8 cellular contexts compared by ENCODE assay signal in the genomic region with DNA sequence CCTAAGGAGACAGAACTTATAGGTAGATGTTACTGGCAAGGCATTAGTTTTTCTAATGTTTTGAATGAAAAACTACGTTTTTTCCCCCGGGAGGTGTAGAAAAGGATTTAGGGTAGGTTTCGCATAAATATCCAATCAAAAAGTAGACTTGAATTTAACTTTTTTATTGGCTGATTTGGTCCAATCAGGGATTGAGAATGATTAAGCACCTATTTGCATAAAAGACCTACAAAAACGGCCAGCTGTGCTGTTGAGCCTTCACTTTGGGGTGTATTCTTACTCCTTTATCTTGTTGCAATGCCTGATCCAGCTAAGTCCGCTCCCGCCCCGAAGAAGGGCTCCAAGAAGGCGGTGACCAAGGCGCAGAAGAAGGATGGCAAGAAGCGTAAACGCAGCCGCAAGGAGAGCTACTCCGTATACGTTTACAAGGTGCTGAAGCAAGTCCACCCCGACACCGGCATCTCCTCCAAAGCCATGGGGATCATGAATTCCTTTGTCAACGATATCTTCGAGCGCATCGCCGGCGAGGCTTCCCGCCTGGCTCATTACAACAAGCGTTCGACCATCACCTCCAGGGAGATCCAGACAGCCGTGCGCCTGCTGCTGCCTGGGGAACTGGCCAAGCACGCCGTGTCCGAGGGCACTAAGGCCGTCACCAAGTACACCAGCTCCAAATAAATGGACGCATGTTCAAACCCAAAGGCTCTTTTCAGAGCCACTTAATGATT.
DNase-seq lines count a peak whose midpoint lies in the region; ATAC-seq and TF ChIP-seq lines count a peak whose summit lies in the region.

No MANE protein-coding gene starts in this region.

- no peak for TF ChIP-seq CTCF in glutamatergic neuron (IDR thresholded peaks at IDR 0.05; ENCODE audit: partially characterized antibody, unreplicated experiment)
- no peak for TF ChIP-seq CTCF in parathyroid adenoma (IDR thresholded peaks at IDR 0.05)
- TF ChIP-seq CTCF in PC-9 (conservative IDR thresholded peaks at IDR 0.05), result no peak

- H3K9me2 ChIP-seq in PC-9 (ENCODE audit: insufficient read depth), result no peaks in the 10 kb centered on the region

- peak overlapping the region; percentile 65 to 95 (median 88) for H3K27ac Mint-ChIP-seq in IgD-negative memory B cell
- peak overlapping the region; percentile 96 to 97 for H3K27ac Mint-ChIP-seq in activated naive CD4-positive, alpha-beta T cell treated with anti-CD3 and anti-CD28 coated beads, Interleukin-2, amount 50 U/mL, for 72 hours
- peak overlapping the region; percentile 98 for H3K27ac Mint-ChIP-seq in glutamatergic neuron (ENCODE audit: unreplicated experiment)

- H3K36me3 Mint-ChIP-seq in IgD-negative memory B cell (peaks cover 2% of the 10 kb centered on the region), glutamatergic neuron (ENCODE audit: unreplicated experiment) (no peaks in the 10 kb centered on the region)
- peaks cover 22 to 28% of the 10 kb centered on the region in 2 donors for H3K36me3 Mint-ChIP-seq in activated naive CD4-positive, alpha-beta T cell treated with anti-CD3 and anti-CD28 coated beads, Interleukin-2, amount 50 U/mL, for 72 hours

- no peaks in the 10 kb centered on the region for H3F3A ChIP-seq in PC-9 (ENCODE audit: insufficient read depth, low read depth)

- CTCF ChIA-PET in PC-9 (lab: Charles Lee), result no interaction called here

- DNase-seq in CMK (ENCODE audit: low read depth) (peak; percentile 68), SHP77 treated with DMSO at 0.1 percent for 48 hours (lab: John Stamatoyannopoulos, UW) (peak; percentile 95), glutamatergic neuron (peak; percentile 77), PC-9 (no peak)
- peak; percentile 70 to 81 for DNase-seq in activated naive CD4-positive, alpha-beta T cell treated with anti-CD3 and anti-CD28 coated beads, Interleukin-2, amount 50 U/mL, for 72 hours (ENCODE audit: low spot score in 2 of 2)

- ATAC-seq in GM21381 (IDR thresholded peaks at IDR 0.05; ENCODE audit: unreplicated experiment), result peak; percentile 37
- ATAC-seq in activated naive CD4-positive, alpha-beta T cell treated with anti-CD3 and anti-CD28 coated beads, Interleukin-2, amount 50 U/mL, for 72 hours, result peak; percentile 54 to 66

- no peaks in the 10 kb centered on the region for H4K20me1 ChIP-seq in PC-9 (ENCODE audit: insufficient read depth)

- H3K4me3 Mint-ChIP-seq in IgD-negative memory B cell, result peak overlapping the region; percentile 92 to 99 (median 96)
- peak overlapping the region; percentile 99 for H3K4me3 Mint-ChIP-seq in glutamatergic neuron (ENCODE audit: unreplicated experiment)

- H3K4me3 ChIP-seq in parathyroid adenoma (ENCODE audit: low read depth, low read length), result peak overlapping the region; percentile 81
- no peak overlapping the region for H3K4me3 ChIP-seq in PC-9

- intact Hi-C loops in PC-9 (cut with micrococcal nuclease; ENCODE audit: unreplicated experiment), result no loop called here

- H3K9me3 Mint-ChIP-seq in IgD-negative memory B cell (no peaks in the 10 kb centered on the region), glutamatergic neuron (ENCODE audit: unreplicated experiment) (peaks cover 8% of the 10 kb centered on the region)
- no peaks in the 10 kb centered on the region for H3K9me3 Mint-ChIP-seq in activated naive CD4-positive, alpha-beta T cell treated with anti-CD3 and anti-CD28 coated beads, Interleukin-2, amount 50 U/mL, for 72 hours

- POLR2A ChIA-PET in PC-9 (lab: Charles Lee; ENCODE audit: unreplicated experiment), result interaction anchor here (0.5 kb wide), 1 partner anchor 35 kb away, joined by 4 read pairs; a partner anchor contains a TSS

- H3K9me3 ChIP-seq in parathyroid adenoma (ENCODE audit: control insufficient read depth, low read length) (no peaks in the 10 kb centered on the region), PC-9 (ENCODE audit: insufficient read depth, low read depth) (no peaks in the 10 kb centered on the region)

- H3K4me1 Mint-ChIP-seq in IgD-negative memory B cell (peaks cover 17 to 40% (median 26%) of the 10 kb centered on the region in 3 donors), glutamatergic neuron (ENCODE audit: low read depth, unreplicated experiment) (peaks cover 11% of the 10 kb centered on the region)

- H3K9ac ChIP-seq in parathyroid adenoma, result no peak overlapping the region

- BruUV-seq in PC-9 (replicated peaks; lab: Mats Ljungman, UMichigan), result no TSS peak

- H3K27me3 Mint-ChIP-seq in IgD-negative memory B cell (no peaks in the 10 kb centered on the region), glutamatergic neuron (ENCODE audit: unreplicated experiment) (peaks cover 8% of the 10 kb centered on the region)

- no peaks in the 10 kb centered on the region for H3K36me3 ChIP-seq in parathyroid adenoma (ENCODE audit: control insufficient read depth, insufficient read depth, low read length)
- H3K36me3 ChIP-seq in PC-9 (ENCODE audit: low read depth), result no peaks in the 10 kb centered on the region

- H3K27me3 ChIP-seq in parathyroid adenoma (ENCODE audit: control insufficient read depth, insufficient read depth, low read length) (no peaks in the 10 kb centered on the region), PC-9 (ENCODE audit: insufficient read depth, low read depth) (no peaks in the 10 kb centered on the region)

- H3K27ac ChIP-seq in parathyroid adenoma (no peak overlapping the region), PC-9 (no peak overlapping the region)

- H2AFZ ChIP-seq in parathyroid adenoma (no peak overlapping the region), PC-9 (no peak overlapping the region)

- H3K4me2 ChIP-seq in parathyroid adenoma (ENCODE audit: low read length) (peak overlapping the region; percentile 99), PC-9 (no peak overlapping the region)

- H3K79me2 ChIP-seq in parathyroid adenoma (no peaks in the 10 kb centered on the region), PC-9 (ENCODE audit: low read depth) (no peaks in the 10 kb centered on the region)

- H3K4me1 ChIP-seq in parathyroid adenoma (no peaks in the 10 kb centered on the region), PC-9 (replicated peaks; ENCODE audit: insufficient read depth) (no peaks in the 10 kb centered on the region)

Comparison
In these comparisons a context has a peak if more than half of its experiments do, and no peak if none do; other contexts are left out.
1. DNase-seq: peak in CMK (single experiment), SHP77 treated with DMSO at 0.1 percent for 48 hours (single experiment), activated naive CD4-positive, alpha-beta T cell treated with anti-CD3 and anti-CD28 coated beads, Interleukin-2, amount 50 U/mL, for 72 hours (2 of 2) and glutamatergic neuron (single experiment); none in PC-9 (0 of 2).
2. Peak in every context shown above with its lines, with median percentiles within 50 percentile points of each other: H3K27ac Mint-ChIP-seq.